In genomic region chr1:183470961-183471747, GRCh38 we compare ENCODE assay signal across 1 cellular context.
TF ChIP-seq lines count a peak whose summit lies in the region.

No MANE protein-coding gene starts in this region.

TF ChIP-seq in HepG2, 621 proteins besides CTCF, POLR2A, EP300 and RAD21 (continued from another document and continues in another):
- TF ChIP-seq, protein P1, sequence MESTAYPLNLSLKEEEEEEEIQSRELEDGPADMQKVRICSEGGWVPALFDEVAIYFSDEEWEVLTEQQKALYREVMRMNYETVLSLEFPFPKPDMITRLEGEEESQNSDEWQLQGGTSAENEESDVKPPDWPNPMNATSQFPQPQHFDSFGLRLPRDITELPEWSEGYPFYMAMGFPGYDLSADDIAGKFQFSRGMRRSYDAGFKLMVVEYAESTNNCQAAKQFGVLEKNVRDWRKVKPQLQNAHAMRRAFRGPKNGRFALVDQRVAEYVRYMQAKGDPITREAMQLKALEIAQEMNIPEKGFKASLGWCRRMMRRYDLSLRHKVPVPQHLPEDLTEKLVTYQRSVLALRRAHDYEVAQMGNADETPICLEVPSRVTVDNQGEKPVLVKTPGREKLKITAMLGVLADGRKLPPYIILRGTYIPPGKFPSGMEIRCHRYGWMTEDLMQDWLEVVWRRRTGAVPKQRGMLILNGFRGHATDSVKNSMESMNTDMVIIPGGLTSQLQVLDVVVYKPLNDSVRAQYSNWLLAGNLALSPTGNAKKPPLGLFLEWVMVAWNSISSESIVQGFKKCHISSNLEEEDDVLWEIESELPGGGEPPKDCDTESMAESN (CRISPR knock-in tag; conservative IDR thresholded peaks at IDR 0.05), result peak; percentile 81
- TF ChIP-seq ZNF543 (CRISPR knock-in tag; IDR thresholded peaks at IDR 0.05) (peak; percentile 76; the same call in 1 of the 2 replicates), ZNF225 (CRISPR knock-in tag; IDR thresholded peaks at IDR 0.05) (no peak; the same call in 1 of the 2 replicates), ZNF510 (CRISPR knock-in tag; IDR thresholded peaks at IDR 0.05; ENCODE audit: low read depth) (no peak), BATF2 (CRISPR knock-in tag; IDR thresholded peaks at IDR 0.05) (peak; percentile 67; the same call in 1 of the 2 replicates), PITX1 (CRISPR knock-in tag; IDR thresholded peaks at IDR 0.05) (0 out of 2 replicates have a peak, but pooled peaks have one; percentile 39), ZFP41 (CRISPR knock-in tag; IDR thresholded peaks at IDR 0.05; ENCODE audit: borderline replicate concordance) (no peak), ZNF121 (CRISPR knock-in tag; IDR thresholded peaks at IDR 0.05) (no peak), REXO4 (CRISPR knock-in tag; IDR thresholded peaks at IDR 0.05; ENCODE audit: borderline replicate concordance) (no peak; the same call in 1 of the 2 replicates), YY1 (IDR thresholded peaks at IDR 0.05; ENCODE audit: insufficient read depth, insufficient replicate concordance, low read depth, low read length) (peak; percentile 58), ZC3H4 (CRISPR knock-in tag; IDR thresholded peaks at IDR 0.05; ENCODE audit: borderline replicate concordance) (peak; percentile 53; the same call in 1 of the 2 replicates), IKZF4 (CRISPR knock-in tag; IDR thresholded peaks at IDR 0.05; ENCODE audit: borderline replicate concordance, low read depth, not compliant biosample characterization) (no peak), NRL (CRISPR knock-in tag; IDR thresholded peaks at IDR 0.05; ENCODE audit: borderline replicate concordance) (no peak; the same call in 1 of the 2 replicates), ZNF446 (CRISPR knock-in tag; IDR thresholded peaks at IDR 0.05) (peak; percentile 86; the same call in 1 of the 2 replicates), PHF21A (CRISPR knock-in tag; IDR thresholded peaks at IDR 0.05) (peak; percentile 25; the same call in 1 of the 2 replicates), ZNF577 (CRISPR knock-in tag; IDR thresholded peaks at IDR 0.05; ENCODE audit: borderline replicate concordance, low read depth) (no peak), ZNF749 (CRISPR knock-in tag; IDR thresholded peaks at IDR 0.05; ENCODE audit: borderline replicate concordance) (peak; percentile 83; the same call in 1 of the 2 replicates), PCBP1 (IDR thresholded peaks at IDR 0.05; ENCODE audit: borderline replicate concordance, low read depth, low read length) (no peak), HIC2 (CRISPR knock-in tag; IDR thresholded peaks at IDR 0.05; ENCODE audit: low read depth) (no peak), ZNF441 (CRISPR knock-in tag; IDR thresholded peaks at IDR 0.05; ENCODE audit: borderline replicate concordance) (no peak; the same call in 1 of the 2 replicates), SUZ12 (IDR thresholded peaks at IDR 0.05; ENCODE audit: low read depth, low read length) (no peak), SATB2 (CRISPR knock-in tag; IDR thresholded peaks at IDR 0.05) (0 out of 2 replicates have a peak, but pooled peaks have one; percentile 3), ZNF747 (CRISPR knock-in tag; IDR thresholded peaks at IDR 0.05; ENCODE audit: borderline replicate concordance) (no peak), SP4 (CRISPR knock-in tag; IDR thresholded peaks at IDR 0.05) (no peak; the same call in 1 of the 2 replicates), MXI1 (IDR thresholded peaks at IDR 0.05; ENCODE audit: borderline replicate concordance, low read depth, low read length) (peak; percentile 54; the same call in 2 of the 3 replicates), NFATC3 (CRISPR knock-in tag; IDR thresholded peaks at IDR 0.05) (no peak), ZEB1 (IDR thresholded peaks at IDR 0.05; ENCODE audit: insufficient replicate concordance, low read depth) (no peak), ZXDC (CRISPR knock-in tag; IDR thresholded peaks at IDR 0.05) (peak; percentile 88; the same call in 1 of the 2 replicates), HOXA5 (CRISPR knock-in tag; IDR thresholded peaks at IDR 0.05) (0 out of 2 replicates have a peak, but pooled peaks have one; percentile 19), ATM (IDR thresholded peaks at IDR 0.05; ENCODE audit: borderline replicate concordance) (no peak), GFI1 (CRISPR knock-in tag; IDR thresholded peaks at IDR 0.05; ENCODE audit: borderline replicate concordance) (peak; percentile 17; the same call in 1 of the 2 replicates), ZSCAN9 (CRISPR knock-in tag; IDR thresholded peaks at IDR 0.05; ENCODE audit: borderline replicate concordance) (no peak; the same call in 1 of the 2 replicates), ZNF335 (CRISPR knock-in tag; IDR thresholded peaks at IDR 0.05) (0 out of 2 replicates have a peak, but pooled peaks have one; percentile 2), ZNF276 (CRISPR knock-in tag; IDR thresholded peaks at IDR 0.05; ENCODE audit: low read depth) (peak; percentile 16; the same call in 1 of the 2 replicates), HMGXB4 (CRISPR knock-in tag; IDR thresholded peaks at IDR 0.05; ENCODE audit: borderline replicate concordance in 1 of 2, low read depth in 1 of 2) (peak; percentile 60 to 84; a peak in 3 of 4 replicates), REPIN1 (CRISPR knock-in tag; IDR thresholded peaks at IDR 0.05; ENCODE audit: borderline replicate concordance, low read depth) (0 out of 2 replicates have a peak, but pooled peaks have one; percentile 31), ZNF503 (CRISPR knock-in tag; IDR thresholded peaks at IDR 0.05) (no peak), ZNF235 (CRISPR knock-in tag; IDR thresholded peaks at IDR 0.05; ENCODE audit: borderline replicate concordance) (no peak), RBM39 (IDR thresholded peaks at IDR 0.05; ENCODE audit: low read depth, low read length, poor library complexity, severe bottlenecking) (peak; percentile 41), ZNF780A (CRISPR knock-in tag; IDR thresholded peaks at IDR 0.05) (peak; percentile 43; the same call in 1 of the 2 replicates), ZC3H13 (CRISPR knock-in tag; IDR thresholded peaks at IDR 0.05) (no peak), NFE2L2 (IDR thresholded peaks at IDR 0.05; ENCODE audit: low read length) (no peak), RFXANK (CRISPR knock-in tag; IDR thresholded peaks at IDR 0.05) (no peak)
- TF ChIP-seq, protein P2, sequence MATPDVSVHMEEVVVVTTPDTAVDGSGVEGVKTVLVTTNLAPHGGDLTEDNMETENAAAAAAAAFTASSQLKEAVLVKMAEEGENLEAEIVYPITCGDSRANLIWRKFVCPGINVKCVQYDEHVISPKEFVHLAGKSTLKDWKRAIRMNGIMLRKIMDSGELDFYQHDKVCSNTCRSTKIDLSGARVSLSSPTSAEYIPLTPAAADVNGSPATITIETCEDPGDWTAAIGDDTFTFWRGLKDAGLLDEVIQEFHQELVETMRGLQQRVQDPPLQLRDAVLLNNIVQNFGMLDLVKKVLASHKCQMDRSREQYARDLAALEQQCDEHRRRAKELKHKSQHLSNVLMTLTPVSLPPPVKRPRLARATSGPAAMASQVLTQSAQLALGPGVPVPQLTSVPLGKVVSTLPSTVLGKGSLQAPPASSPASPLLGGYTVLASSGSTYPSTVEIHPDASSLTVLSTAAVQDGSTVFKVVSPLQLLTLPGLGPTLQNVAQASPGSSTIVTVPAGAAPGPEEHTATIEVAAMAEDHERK (CRISPR knock-in tag; IDR thresholded peaks at IDR 0.05; ENCODE audit: low read depth), result no peak
- TF ChIP-seq, protein P3, sequence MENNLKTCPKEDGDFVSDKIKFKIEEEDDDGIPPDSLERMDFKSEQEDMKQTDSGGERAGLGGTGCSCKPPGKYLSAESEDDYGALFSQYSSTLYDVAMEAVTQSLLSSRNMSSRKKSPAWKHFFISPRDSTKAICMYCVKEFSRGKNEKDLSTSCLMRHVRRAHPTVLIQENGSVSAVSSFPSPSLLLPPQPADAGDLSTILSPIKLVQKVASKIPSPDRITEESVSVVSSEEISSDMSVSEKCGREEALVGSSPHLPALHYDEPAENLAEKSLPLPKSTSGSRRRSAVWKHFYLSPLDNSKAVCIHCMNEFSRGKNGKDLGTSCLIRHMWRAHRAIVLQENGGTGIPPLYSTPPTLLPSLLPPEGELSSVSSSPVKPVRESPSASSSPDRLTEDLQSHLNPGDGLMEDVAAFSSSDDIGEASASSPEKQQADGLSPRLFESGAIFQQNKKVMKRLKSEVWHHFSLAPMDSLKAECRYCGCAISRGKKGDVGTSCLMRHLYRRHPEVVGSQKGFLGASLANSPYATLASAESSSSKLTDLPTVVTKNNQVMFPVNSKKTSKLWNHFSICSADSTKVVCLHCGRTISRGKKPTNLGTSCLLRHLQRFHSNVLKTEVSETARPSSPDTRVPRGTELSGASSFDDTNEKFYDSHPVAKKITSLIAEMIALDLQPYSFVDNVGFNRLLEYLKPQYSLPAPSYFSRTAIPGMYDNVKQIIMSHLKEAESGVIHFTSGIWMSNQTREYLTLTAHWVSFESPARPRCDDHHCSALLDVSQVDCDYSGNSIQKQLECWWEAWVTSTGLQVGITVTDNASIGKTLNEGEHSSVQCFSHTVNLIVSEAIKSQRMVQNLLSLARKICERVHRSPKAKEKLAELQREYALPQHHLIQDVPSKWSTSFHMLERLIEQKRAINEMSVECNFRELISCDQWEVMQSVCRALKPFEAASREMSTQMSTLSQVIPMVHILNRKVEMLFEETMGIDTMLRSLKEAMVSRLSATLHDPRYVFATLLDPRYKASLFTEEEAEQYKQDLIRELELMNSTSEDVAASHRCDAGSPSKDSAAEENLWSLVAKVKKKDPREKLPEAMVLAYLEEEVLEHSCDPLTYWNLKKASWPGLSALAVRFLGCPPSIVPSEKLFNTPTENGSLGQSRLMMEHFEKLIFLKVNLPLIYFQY (CRISPR knock-in tag; IDR thresholded peaks at IDR 0.05; ENCODE audit: borderline replicate concordance), result 0 out of 2 replicates have a peak, but pooled peaks have one; percentile 5
